Comparison of ENCODE assay signal across 8 cellular contexts in the genomic region with DNA sequence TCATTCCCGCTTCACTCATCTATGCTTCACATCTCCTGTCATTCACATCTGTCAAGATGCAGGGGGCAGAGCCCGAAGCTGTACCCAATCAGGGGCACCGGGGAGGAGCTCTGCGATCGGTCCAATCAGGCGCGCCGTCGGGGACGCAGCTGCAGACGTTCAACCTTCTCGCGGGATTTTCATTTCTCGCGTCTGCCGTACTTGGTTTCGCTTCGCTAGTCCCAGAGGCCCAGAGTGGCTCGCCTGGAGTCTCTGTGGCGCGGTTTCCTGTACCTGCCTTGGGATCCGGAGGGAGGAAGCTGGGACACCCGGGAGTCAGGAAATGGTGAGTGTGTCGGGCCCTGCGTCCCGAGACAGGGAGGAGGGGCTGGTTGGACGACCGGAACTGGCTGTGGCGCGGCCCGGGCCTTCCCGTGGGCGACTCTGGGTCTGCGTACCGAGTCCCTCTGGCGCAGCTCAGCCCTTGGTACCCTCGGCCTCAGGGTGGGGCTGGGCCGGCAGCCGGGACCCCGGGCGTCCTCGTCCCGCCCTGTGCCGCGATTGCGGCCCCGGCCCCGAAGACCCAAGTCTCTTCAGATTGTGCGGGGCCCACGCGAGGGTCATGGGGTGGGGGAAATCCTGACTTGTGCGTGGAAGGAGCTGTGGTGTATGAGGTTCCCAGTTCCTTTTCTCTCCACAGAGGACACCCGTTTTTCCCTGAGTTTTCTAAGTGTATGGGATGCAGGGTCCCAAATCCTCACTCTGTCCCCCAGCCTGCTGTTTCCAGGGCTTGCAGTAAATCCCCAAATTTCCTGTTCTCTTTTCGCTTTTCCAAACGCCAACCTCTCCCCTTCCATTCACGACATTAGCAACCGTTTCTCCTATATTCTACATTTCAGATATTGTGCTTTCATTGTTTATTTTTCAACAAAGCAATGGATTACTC. TPM values are rescaled to one million over a fixed set of nuclear protein-coding genes. Genes with fewer than 3 reads are reported as not detected.
DNase-seq lines count a peak whose midpoint lies in the region; ATAC-seq and TF ChIP-seq lines count a peak whose summit lies in the region.

A gene (plus strand): TSS at position 215 of the 925 bp plus-strand sequence. CDS start 108 bp downstream, at position 323.

- intact Hi-C loops in Caco-2 (cut with micrococcal nuclease; ENCODE audit: unreplicated experiment) = no loop called here

- BruUV-seq in Caco-2 (replicated peaks; lab: Mats Ljungman, UMichigan) = no TSS peak

- TF ChIP-seq CTCF in Caco-2 (IDR thresholded peaks at IDR 0.05; ENCODE audit: insufficient read depth in 1 of 2, low read depth in 1 of 2, low read length in 1 of 2, severe bottlenecking in 1 of 2, unreplicated experiment in 1 of 2) (no peak), endodermal cell (conservative IDR thresholded peaks at IDR 0.05) (no peak)

- H3K9ac ChIP-seq in endodermal cell (ENCODE audit: extremely low read depth, low read length, poor library complexity, severe bottlenecking) = peak within 1 kb of the TSS; percentile 92

- H3K36me3 Mint-ChIP-seq in Caco-2 (ENCODE audit: insufficient read depth, unreplicated experiment) (peaks cover 12% of the 10 kb centered on the region), endodermal cell (ENCODE audit: low read depth) (peaks cover 12% of the 10 kb centered on the region)

- no peaks in the 10 kb centered on the region for H3K4me1 Mint-ChIP-seq in Caco-2 (ENCODE audit: low read depth, unreplicated experiment)
- H3K4me1 Mint-ChIP-seq in endodermal cell = peaks cover 4% of the 10 kb centered on the region

- H3K36me3 ChIP-seq in Caco-2 (ENCODE audit: control insufficient read depth, insufficient read depth, low read length) (no peaks in the 10 kb centered on the region), endodermal cell (ENCODE audit: control insufficient read depth, insufficient read depth, low read length) (peaks cover under 1% of the 10 kb centered on the region), mesodermal cell (ENCODE audit: control insufficient read depth, insufficient read depth, low read length) (peaks cover 22% of the 10 kb centered on the region)

- WGBS in endodermal cell (ENCODE audit: insufficient coverage in 1 of 2, insufficient read length in 1 of 2), 2 experiments = 0 to 1% methylated on average over 21 to 54 of the region's 57 CpGs
- WGBS in mesodermal cell (ENCODE audit: insufficient coverage in 2 of 2), 2 experiments = 0% methylated on average over 37 to 40 of the region's 57 CpGs

- H3K27ac ChIP-seq in endodermal cell (ENCODE audit: low read depth, low read length) = peak within 1 kb of the TSS; percentile 87
- H3K27ac ChIP-seq in mesodermal cell (ENCODE audit: low read depth, low read length, severe bottlenecking) = peak within 1 kb of the TSS; percentile 98

- H3K27me3 ChIP-seq in Caco-2 (replicated peaks; ENCODE audit: control insufficient read depth, insufficient read depth, low read length) (no peaks in the 10 kb centered on the region), endodermal cell (ENCODE audit: control insufficient read depth, insufficient read depth, low read length, poor library complexity, severe bottlenecking) (no peaks in the 10 kb centered on the region)

- DNase-seq in Caco-2 (peak; percentile 88 to 94), HUDEP-2 (lab: John Stamatoyannopoulos, UW; ENCODE audit: unreplicated experiment in 76 of 76) (peak in 73 of 76 experiments; percentile 37 to 94 (median 86)), NOMO-1 treated with dmso at 0.1 percent for 144 hours (lab: John Stamatoyannopoulos, UW; ENCODE audit: unreplicated experiment) (peak; percentile 85), endodermal cell (peak; percentile 98)
- DNase-seq in activated CD8-positive, alpha-beta memory T cell treated with anti-CD3 and anti-CD28 coated beads, Interleukin-2, amount 50 U/mL, for 1 hour (ENCODE audit: extremely low read depth) = peak; percentile 76
- DNase-seq in stimulated activated CD8-positive, alpha-beta memory T cell treated with anti-CD3 and anti-CD28 coated beads, Interleukin-15, amount 100 ng/mL, for 24 hours (ENCODE audit: low read depth) = peak; percentile 65

- H3K9me3 ChIP-seq in Caco-2 = no peaks in the 10 kb centered on the region
- H3K9me3 ChIP-seq in endodermal cell (ENCODE audit: control insufficient read depth, low read length) = no peaks in the 10 kb centered on the region
- no peaks in the 10 kb centered on the region for H3K9me3 ChIP-seq in mesodermal cell (ENCODE audit: control insufficient read depth, low read length)

- POLR2A ChIA-PET in Caco-2 (lab: Charles Lee) = interaction anchor here (0.6 to 1.1 kb wide), 4 partner anchors 23 to 332 kb away, joined by 3 to 4 read pairs (median 4); a partner anchor contains a TSS

- H3K4me3 Mint-ChIP-seq in Caco-2 (ENCODE audit: unreplicated experiment) = peak within 1 kb of the TSS; percentile 79
- peak within 1 kb of the TSS; percentile 68 for H3K4me3 Mint-ChIP-seq in endodermal cell

- CTCF ChIA-PET in Caco-2 (lab: Charles Lee) = interaction anchor here (0.6 to 0.9 kb wide), 3 partner anchors 202 to 610 kb away, joined by 3 read pairs; a partner anchor contains a TSS

- peak within 1 kb of the TSS; percentile 82 for H3K4me3 ChIP-seq in Caco-2 (ENCODE audit: low read depth, low read length)
- H3K4me3 ChIP-seq in endodermal cell (ENCODE audit: low read length) = peak within 1 kb of the TSS; percentile 84
- H3K4me3 ChIP-seq in mesodermal cell (ENCODE audit: extremely low read depth, insufficient read depth, low read length, poor library complexity, severe bottlenecking) = peak within 1 kb of the TSS; percentile 85

- H3K27ac Mint-ChIP-seq in Caco-2 (ENCODE audit: unreplicated experiment) (peak within 1 kb of the TSS; percentile 72), endodermal cell (peak within 1 kb of the TSS; percentile 97)

- H3K9me3 Mint-ChIP-seq in Caco-2 (ENCODE audit: unreplicated experiment) = no peaks in the 10 kb centered on the region
- peaks cover 4% of the 10 kb centered on the region for H3K9me3 Mint-ChIP-seq in endodermal cell

- no peaks in the 10 kb centered on the region for H3K27me3 Mint-ChIP-seq in Caco-2 (ENCODE audit: insufficient read depth, unreplicated experiment)
- H3K27me3 Mint-ChIP-seq in endodermal cell (ENCODE audit: insufficient read depth) = peaks cover 2% of the 10 kb centered on the region

- no peaks in the 10 kb centered on the region for H3K4me1 ChIP-seq in Caco-2
- no peaks in the 10 kb centered on the region for H3K4me1 ChIP-seq in endodermal cell (ENCODE audit: control insufficient read depth, insufficient read depth, low read length)
- H3K4me1 ChIP-seq in mesodermal cell (ENCODE audit: control insufficient read depth, insufficient read depth, low read length, poor library complexity, severe bottlenecking) = no peaks in the 10 kb centered on the region

- ATAC-seq in GM21390 (IDR thresholded peaks at IDR 0.05; ENCODE audit: unreplicated experiment) = peak; percentile 91

RNA-seq across cellular contexts. Expression of the gene that starts here (rescaled TPM):
- total RNA-seq in Caco-2 (2022) (3.6 and 5.6 TPM in 2 replicates), endodermal cell (10 to 100 TPM in 1 of 2 donors, 1 to 10 TPM in 1; 9.2 to 16.2 TPM)
- polyA plus RNA-seq in endodermal cell (2013, experiment 1 of 2) = 7.4 TPM
- 8.5 TPM for polyA plus RNA-seq in endodermal cell (2013, experiment 2 of 2)
- polyA plus RNA-seq in mesodermal cell (2013, experiment 1 of 2) = 6.3 TPM
- polyA plus RNA-seq in mesodermal cell (2013, experiment 2 of 2) = 6.6 TPM

Comparison
In these comparisons a context has a peak if more than half of its experiments do, and no peak if none do; other contexts are left out.
1. Peak in every context shown above with its lines: DNase-seq, ATAC-seq, H3K4me3 ChIP-seq and H3K27ac ChIP-seq.